24 cellular contexts compared by ENCODE assay signal in the genomic region with DNA sequence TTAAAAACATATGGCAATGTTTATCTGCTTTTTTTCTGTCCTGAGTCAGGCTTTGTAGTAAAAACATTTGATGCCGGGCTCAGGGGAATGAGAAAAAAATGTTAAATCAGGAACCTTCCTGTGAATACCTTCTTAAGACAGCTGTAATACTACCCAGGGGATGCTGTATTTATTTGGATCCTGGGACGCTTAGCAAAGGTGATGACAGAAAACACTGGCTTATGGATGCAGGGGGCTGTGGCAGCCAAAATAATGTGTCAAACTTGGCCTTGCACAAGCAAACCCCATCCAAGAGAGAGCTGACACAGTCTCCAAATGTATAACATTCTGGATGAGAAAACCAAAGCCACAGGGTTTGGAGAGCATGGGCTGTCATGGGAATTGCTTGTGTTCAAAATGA.
"Had no signal": no experiment of that assay in that cellular context is flagged by ENCODE, and none has a peak within 500 bp of the region (broad histone marks: within the 10 kb centered on the region; RNA-seq: fewer than 3 reads in every experiment).

No MANE protein-coding gene starts in this region.

- H3K4me2 ChIP-seq: neural progenitor cell had no signal

- H3K36me3 Mint-ChIP-seq: neural progenitor cell had no signal

- H3K27ac ChIP-seq: adrenal gland, cardiac muscle cell, dorsolateral prefrontal cortex, epithelial cell of prostate, neural progenitor cell, stomach, VCaP had no signal

- H3K4me1 Mint-ChIP-seq: endodermal cell, memory B cell, neural progenitor cell had no signal

- H3K9me3 ChIP-seq: adrenal gland had no signal

- H3K27me3 Mint-ChIP-seq: activated naive CD4-positive, alpha-beta T cell treated with anti-CD3 and anti-CD28 coated beads, Interleukin-2, amount 50 U/mL, for 24 hours had no signal

- H3K36me3 ChIP-seq: adrenal gland, cardiac muscle cell, neural progenitor cell, stomach had no signal

- H2AFZ ChIP-seq: neural progenitor cell had no signal

- H3K27me3 ChIP-seq: adrenal gland, cardiac muscle cell, dorsolateral prefrontal cortex, neural progenitor cell, stomach had no signal

- H3K4me3 Mint-ChIP-seq: activated naive CD4-positive, alpha-beta T cell treated with anti-CD3 and anti-CD28 coated beads, Interleukin-2, amount 50 U/mL, for 24 hours; endodermal cell; memory B cell; naive B cell; neural progenitor cell; type B pancreatic cell had no signal

- ATAC-seq: left lobe of liver, mucosa of descending colon had no signal

- DNase-seq: activated CD4-positive, alpha-beta T cell treated with anti-CD3 and anti-CD28 coated beads, Interleukin-2, amount 50 U/mL, for 1 hour; activated CD4-positive, CD25-positive, alpha-beta regulatory T cell treated with anti-CD3 and anti-CD28 coated beads, Interleukin-2, amount 50 U/mL, for 72 hours; activated gamma-delta T cell; adrenal gland; dorsolateral prefrontal cortex; endodermal cell; hypothalamus; islet precursor cell; mucosa of descending colon; naive B cell; small intestine; stimulated activated CD4-positive, alpha-beta T cell treated with anti-CD3 and anti-CD28 coated beads, Interleukin-4, amount 100 ng/mL, for 1 hour; stomach; SW 1271; T-helper 2 cell had no signal

- H3K27ac Mint-ChIP-seq: activated naive CD4-positive, alpha-beta T cell treated with anti-CD3 and anti-CD28 coated beads, Interleukin-2, amount 50 U/mL, for 24 hours; endodermal cell; memory B cell; naive B cell; neural progenitor cell; progenitor cell of endocrine pancreas; type B pancreatic cell had no signal

- H3K4me3 ChIP-seq: adrenal gland, cardiac muscle cell, dorsolateral prefrontal cortex, mucosa of descending colon, neural progenitor cell, stomach had no signal

- H3K4me1 ChIP-seq: adrenal gland, neural progenitor cell, stomach had no signal

- H3K9ac ChIP-seq: neural progenitor cell had no signal
